In genomic region chr14:91689608-91690007, GRCh38 we compare ENCODE assay signal across 23 cellular contexts. TPM values are rescaled to one million over a fixed set of nuclear protein-coding genes. Genes with fewer than 3 reads are reported as not detected.
DNase-seq lines count a peak whose midpoint lies in the region; ATAC-seq, FAIRE-seq and TF ChIP-seq lines count a peak whose summit lies in the region.
"Had no signal": no experiment of that assay in that cellular context is flagged by ENCODE, and none has a peak within 500 bp of the region (broad histone marks: within the 10 kb centered on the region; RNA-seq: fewer than 3 reads in every experiment).

No MANE protein-coding gene starts in this region.

- H3K9ac ChIP-seq in HepG2 (ENCODE audit: insufficient read depth, low read depth, low read length) (no peak overlapping the region), K562 (ENCODE audit: insufficient read depth in 1 of 2, low read depth in 2 of 2, low read length in 2 of 2) (no peak overlapping the region)
- H3K9ac ChIP-seq: BLaER1 had no signal

- H3K9me1 ChIP-seq in K562 (ENCODE audit: control insufficient read depth, insufficient read depth, low read length): no peaks in the 10 kb centered on the region

- ATAC-seq in HepG2: no peak
- no peak for ATAC-seq in right lobe of liver
- ATAC-seq in K562: no peak
- ATAC-seq: CD8-positive, alpha-beta T cell had no signal

- POLR2A ChIA-PET in HepG2 (lab: Yijun Ruan, JAX): no interaction called here
- POLR2A ChIA-PET in K562 (lab: Yijun Ruan, JAX): interaction anchor here (0.9 kb wide), 1 partner anchor 102 kb away, joined by 3 read pairs; no protein-coding TSS in a partner anchor

- no peak overlapping the region for H3K4me3 Mint-ChIP-seq in CD14-positive monocyte
- H3K4me3 Mint-ChIP-seq: CD4-positive, alpha-beta T cell; CD8-positive, alpha-beta T cell had no signal

- H3K4me1 ChIP-seq in HepG2 (ENCODE audit: insufficient read depth, low read length) (no peaks in the 10 kb centered on the region), right lobe of liver (no peaks in the 10 kb centered on the region), K562 (replicated peaks in 1 of 2; ENCODE audit: control insufficient read depth in 2 of 2, insufficient read depth in 2 of 2, low read length in 2 of 2) (no peaks in the 10 kb centered on the region)
- H3K4me1 ChIP-seq: BE2C, BLaER1, Caco-2 had no signal

- no peak overlapping the region for H3K27ac ChIP-seq in HepG2 (ENCODE audit: extremely low read length, insufficient read depth, low read length)
- H3K27ac ChIP-seq in right lobe of liver: no peak overlapping the region
- H3K27ac ChIP-seq in K562 (ENCODE audit: extremely low read depth, low read depth, low read length): no peak overlapping the region
- H3K27ac ChIP-seq: 22Rv1, BLaER1 had no signal

- H3K27me3 ChIP-seq in HepG2 (ENCODE audit: control insufficient read depth in 1 of 2, insufficient read depth in 2 of 2, low read length in 2 of 2) (no peaks in the 10 kb centered on the region; a peak in 1 of 5 replicates), right lobe of liver (no peaks in the 10 kb centered on the region), K562 (ENCODE audit: control insufficient read depth in 2 of 2, insufficient read depth in 2 of 2, low read length in 2 of 2) (no peaks in the 10 kb centered on the region)
- H3K27me3 ChIP-seq: BE2C, BLaER1 had no signal

- BruUV-seq in HepG2 (replicated peaks; lab: Mats Ljungman, UMichigan) (no TSS peak), K562 (replicated peaks; lab: Mats Ljungman, UMichigan) (no TSS peak)

- H3K4me1 Mint-ChIP-seq in CD14-positive monocyte: peaks cover 12% of the 10 kb centered on the region

- TF ChIP-seq CTCF in HepG2 (CRISPR knock-in tag; IDR thresholded peaks at IDR 0.05) (no peak), right lobe of liver (IDR thresholded peaks at IDR 0.05) (no peak), K562 (IDR thresholded peaks at IDR 0.05 in 2 of 3, conservative IDR thresholded peaks at IDR 0.05 in 1 of 3; ENCODE audit: insufficient read depth in 2 of 3, low read depth in 1 of 3, low read length in 3 of 3) (no peak), CD14-positive monocyte (IDR thresholded peaks at IDR 0.05) (no peak)

- H3K4me2 ChIP-seq in HepG2 (ENCODE audit: low read depth, low read length) (no peak overlapping the region), K562 (ENCODE audit: insufficient read depth, low read length) (no peak overlapping the region)
- H3K4me2 ChIP-seq: BLaER1 had no signal

- in situ Hi-C loops in HepG2 (cut with HindIII; ENCODE audit: extremely low pct_ligation_motif_present, low pct_unique_long_range_greater_than_20kb): no loop called here
- in situ Hi-C loops in K562 (cut with MboI): no loop called here

- H2AFZ ChIP-seq in HepG2 (ENCODE audit: low read length) (no peak overlapping the region), K562 (ENCODE audit: low read depth, low read length) (no peak overlapping the region)

- no peak for TF ChIP-seq RAD21 in HepG2 (CRISPR knock-in tag; IDR thresholded peaks at IDR 0.05)
- TF ChIP-seq RAD21 in K562 (CRISPR knock-in tag; conservative IDR thresholded peaks at IDR 0.05 in 1 of 2, IDR thresholded peaks at IDR 0.05 in 1 of 2): no peak

- peaks cover 9% of the 10 kb centered on the region for H3K9me3 ChIP-seq in HepG2 (ENCODE audit: low read length)
- no peaks in the 10 kb centered on the region for H3K9me3 ChIP-seq in right lobe of liver
- H3K9me3 ChIP-seq in K562 (replicated peaks; ENCODE audit: control insufficient read depth, insufficient read depth, low read depth, low read length): no peaks in the 10 kb centered on the region
- H3K9me3 ChIP-seq: BE2C had no signal

- 5% methylated on average over 1 of the region's 1 CpG for WGBS in HepG2 (ENCODE audit: low lambda C conversion rate)
- 58% methylated on average over 1 of the region's 1 CpG for WGBS in right lobe of liver (ENCODE audit: insufficient coverage, low coverage, low lambda C conversion rate, missing lambda C conversion rate)
- WGBS in K562 (ENCODE audit: insufficient coverage, low coverage, missing lambda C conversion rate): 0% methylated on average over 1 of the region's 1 CpG

- H3K36me3 ChIP-seq in HepG2 (replicated peaks in 1 of 2; ENCODE audit: control insufficient read depth in 1 of 2, insufficient read depth in 2 of 2, low read length in 2 of 2): no peaks in the 10 kb centered on the region
- H3K36me3 ChIP-seq in right lobe of liver: no peaks in the 10 kb centered on the region
- H3K36me3 ChIP-seq in K562 (ENCODE audit: control insufficient read depth, insufficient read depth, low read length): no peaks in the 10 kb centered on the region
- H3K36me3 ChIP-seq: BE2C, BLaER1 had no signal

- H3K4me3 ChIP-seq in HepG2 (replicated peaks in 1 of 3; ENCODE audit: insufficient read depth in 1 of 3, low read depth in 2 of 3, low read length in 3 of 3) (no peak overlapping the region), right lobe of liver (no peak overlapping the region), K562 (no peak overlapping the region)
- H3K4me3 ChIP-seq: BLaER1 had no signal

- peaks cover 0 to 3% of the 10 kb centered on the region in 2 donors for H3K36me3 Mint-ChIP-seq in CD14-positive monocyte

- FAIRE-seq in HepG2 (lab: Jason Lieb, UNC) (no peak), K562 (lab: Jason Lieb, UNC) (no peak)
- FAIRE-seq: D721Med, G401.6, GM12891, GM19239 had no signal

- peaks cover 4 to 13% (median 7%) of the 10 kb centered on the region in 7 donors for H3K9me3 Mint-ChIP-seq in CD14-positive monocyte

- H4K20me1 ChIP-seq in HepG2 (ENCODE audit: insufficient read depth, low read length): no peaks in the 10 kb centered on the region
- no peaks in the 10 kb centered on the region for H4K20me1 ChIP-seq in K562 (replicated peaks; ENCODE audit: control insufficient read depth, insufficient read depth, low read length)
- H4K20me1 ChIP-seq: BLaER1 had no signal

- DNase-seq in HepG2 (ENCODE audit: low spot score) (no peak), right lobe of liver (no peak), K562 (ENCODE audit: extremely low read depth in 1 of 4, low spot score in 3 of 4) (no peak), CD14-positive monocyte (ENCODE audit: low spot score) (no peak), posterior vena cava (ENCODE audit: low spot score) (no peak)
- DNase-seq: ACHN; BE2C; C1 segment of cervical spinal cord; Caco-2; Calu3; CD4-positive, alpha-beta T cell; CD8-positive, alpha-beta T cell; DMS79 treated with DMSO at 0.1 percent for 48 hours; GF-D8 had no signal

- no peak overlapping the region for H3K27ac Mint-ChIP-seq in CD14-positive monocyte
- H3K27ac Mint-ChIP-seq: CD4-positive, alpha-beta T cell; CD8-positive, alpha-beta T cell had no signal

- H3K79me2 ChIP-seq in HepG2 (ENCODE audit: insufficient read depth, low read length) (no peaks in the 10 kb centered on the region), K562 (ENCODE audit: control insufficient read depth, insufficient read depth, low read length) (no peaks in the 10 kb centered on the region)

- CTCF ChIA-PET in HepG2 (lab: Yijun Ruan, JAX; ENCODE audit: low intra/inter-chr PET ratio, low total read pairs) (no interaction called here), K562 (lab: Yijun Ruan, JAX; ENCODE audit: low intra/inter-chr PET ratio) (no interaction called here)

- intact Hi-C loops in HepG2 (cut with micrococcal nuclease; ENCODE audit: unreplicated experiment) (loop anchor here (2.0 kb wide), 1 partner anchor 47 kb away; no protein-coding TSS in a partner anchor), right lobe of liver (cut with DNase I) (no loop called here), K562 (cut with micrococcal nuclease) (no loop called here), CD14-positive monocyte (cut with micrococcal nuclease) (no loop called here), posterior vena cava (cut with DNase I) (no loop called here)

- TF ChIP-seq EP300 in HepG2 (IDR thresholded peaks at IDR 0.05; ENCODE audit: low read depth in 2 of 2, low read length in 2 of 2) (no peak), HepG2 (CRISPR knock-in tag; IDR thresholded peaks at IDR 0.05; ENCODE audit: borderline replicate concordance) (no peak), K562 (IDR thresholded peaks at IDR 0.05; ENCODE audit: low read length) (no peak)

- H3K27me3 Mint-ChIP-seq in CD14-positive monocyte (ENCODE audit: low read depth in 3 of 3): peaks cover 0 to 3% (median 0%) of the 10 kb centered on the region in 3 donors
- H3K27me3 Mint-ChIP-seq: CD4-positive, alpha-beta T cell had no signal

- TF ChIP-seq POLR2A in HepG2 (IDR thresholded peaks at IDR 0.05; ENCODE audit: insufficient read depth in 1 of 2, low read depth in 2 of 2, low read length in 2 of 2): no peak
- TF ChIP-seq POLR2A in right lobe of liver (IDR thresholded peaks at IDR 0.05): no peak
- TF ChIP-seq POLR2A in K562 (conservative IDR thresholded peaks at IDR 0.05): no peak

RNA-seq across cellular contexts. Expression of gene CATSPERB, which starts 42.3 kb away (rescaled TPM):
- not detected in 2 replicates for total RNA-seq in HepG2 (2016; rRNA removed; fragmentation: Illumina TruSeq; extraction: Trizol)
- not detected in 2 replicates for total RNA-seq in HepG2 (2016; cell fraction: cytosol; rRNA removed; fragmentation: Illumina TruSeq; extraction: Trizol; ENCODE audit: low read depth)
- not detected in 2 replicates for total RNA-seq in HepG2 (2016; cell fraction: insoluble cytoplasmic fraction; rRNA removed; fragmentation: Illumina TruSeq; extraction: Trizol)
- total RNA-seq in HepG2 (2016; cell fraction: membrane; rRNA removed; fragmentation: Illumina TruSeq; extraction: Trizol): not detected in 2 replicates
- not detected in 2 replicates for total RNA-seq in HepG2 (2016; cell fraction: nucleus; rRNA removed; fragmentation: Illumina TruSeq; extraction: Trizol)
- not detected in 2 replicates for polyA plus RNA-seq in HepG2 (2011; rRNA removed)
- polyA plus RNA-seq in HepG2 (2011; cell fraction: cytosol; rRNA removed): not detected in 2 replicates
- not detected in 2 replicates for polyA plus RNA-seq in HepG2 (2011; cell fraction: nucleus; rRNA removed)
- not detected in 2 replicates for polyA plus RNA-seq in HepG2 (2012)
- not detected in 2 replicates for polyA plus RNA-seq in HepG2 (2016; cell fraction: cytosol; fragmentation: Illumina TruSeq; extraction: Trizol; ENCODE audit: low read depth)
- polyA plus RNA-seq in HepG2 (2016; cell fraction: insoluble cytoplasmic fraction; fragmentation: Illumina TruSeq; extraction: Trizol; ENCODE audit: low read depth): not detected in 2 replicates
- polyA plus RNA-seq in HepG2 (2016; cell fraction: membrane; fragmentation: Illumina TruSeq; extraction: Trizol; ENCODE audit: low read depth): not detected in 2 replicates
- not detected in 2 replicates for polyA plus RNA-seq in HepG2 (2016; cell fraction: nucleus; fragmentation: Illumina TruSeq; extraction: Trizol; ENCODE audit: insufficient read depth, low read depth)
- not detected in 2 replicates for polyA minus RNA-seq in HepG2 (2011; rRNA and poly(A)+ RNA removed; ENCODE audit: low replicate concordance)
- not detected in 2 replicates for polyA minus RNA-seq in HepG2 (2011; cell fraction: cytosol; rRNA and poly(A)+ RNA removed)
- polyA minus RNA-seq in HepG2 (2011; cell fraction: nucleus; rRNA and poly(A)+ RNA removed): not detected in 2 replicates
- total RNA-seq in right lobe of liver: under 1 TPM in 5 of 6 experiments, not detected in 1; 0.19 to 0.55 (median 0.38) TPM
- 2.1 TPM in 1 of 2 replicates, not detected in the other for total RNA-seq in K562 (2011; cell fraction: chromatin; rRNA removed; ENCODE audit: low replicate concordance)
- 1.1 TPM in 1 of 2 replicates, not detected in the other for total RNA-seq in K562 (2011; cell fraction: nucleolus; rRNA removed)
- total RNA-seq in K562 (2011; cell fraction: nucleoplasm; rRNA removed): 1.1 TPM in 1 of 2 replicates, not detected in the other
- 0.05 and 0.45 TPM in 2 replicates for total RNA-seq in K562 (2014; rRNA removed)
- total RNA-seq in K562 (2014; rRNA removed; fragmentation: Illumina TruSeq; extraction: Trizol): 1.1 and 1.4 TPM in 2 replicates
- 0.98 and 1.0 TPM in 2 replicates for total RNA-seq in K562 (2015; rRNA removed; fragmentation: Illumina TruSeq; extraction: Trizol)
- 0.67 and 0.89 TPM in 2 replicates for total RNA-seq in K562 (2021)
- 0.18 and 0.38 TPM in 2 replicates for polyA plus RNA-seq in K562 (2011; rRNA removed)
- polyA plus RNA-seq in K562 (2011; cell fraction: cytosol; rRNA removed): 0.03 TPM in 1 of 2 replicates, not detected in the other
- 0.09 and 0.18 TPM in 2 replicates for polyA plus RNA-seq in K562 (2011; cell fraction: nucleus; rRNA removed)
- 1.5 and 2.7 TPM in 2 replicates for polyA plus RNA-seq in K562 (2012)
- 0.82 and 0.98 TPM in 2 replicates for polyA plus RNA-seq in K562 (2014; fragmentation: Illumina TruSeq; extraction: Trizol)
- polyA plus RNA-seq in K562 (2014; fragmentation: Nextera tagmentation; extraction: Ambion mirVana): 1 to 10 TPM in 1 of 2 experiments, under 1 TPM in 1; 0.76 to 1.0 TPM
- 0.98 and 1.4 TPM in 2 replicates for polyA plus RNA-seq in K562 (2014; rRNA removed)
- polyA minus RNA-seq in K562 (2011; rRNA and poly(A)+ RNA removed): 0.09 TPM in 1 of 2 replicates, not detected in the other
- polyA minus RNA-seq in K562 (2011; cell fraction: cytosol; rRNA and poly(A)+ RNA removed): not detected in 2 replicates
- 0.27 and 0.78 TPM in 2 replicates for polyA minus RNA-seq in K562 (2011; cell fraction: nucleus; rRNA and poly(A)+ RNA removed)
- not detected for polyA plus RNA-seq in CD14-positive monocyte
- total RNA-seq in posterior vena cava: 1 to 10 TPM; 1.2 to 2.4 TPM
- total RNA-seq: A172, A673 had no signal
- polyA plus RNA-seq: AG04450 had no signal

Comparison
In these comparisons a context has a peak if more than half of its experiments do, and no peak if none do; other contexts are left out.
1. Of the 241 proteins assayed by ChIP-seq in both HepG2 and K562: peak only in HepG2: MAFF; only in K562: MAFG; in both: none; in neither: 238; mixed calls (peak in some experiments, not most) for 1.